ENCODE assay signal across 14 cellular contexts in genomic region chr1:114368560-114369255, GRCh38.
"Had no signal": no experiment of that assay in that cellular context is flagged by ENCODE, and none has a peak within 500 bp of the region (broad histone marks: within the 10 kb centered on the region; RNA-seq: fewer than 3 reads in every experiment).

No MANE protein-coding gene starts in this region.

- H3K4me3 Mint-ChIP-seq: activated T-cell treated with anti-CD3 and anti-CD28 coated beads, Interleukin-2, amount 50 U/mL, for 24 hours; stimulated activated naive CD8-positive, alpha-beta T cell treated with anti-CD3 and anti-CD28 coated beads, Interleukin-15, Interleukin-2, amounts not matched to agents 100 ng/mL and 50 ng/mL, for 24 hours; T-helper 2 cell treated with Interferon-gamma antibody and Interleukin-4, amounts not matched to agents 5 μg/mL and 100 μg/mL, for 36 hours had no signal

- DNase-seq: activated CD4-positive, alpha-beta T cell treated with anti-CD3 and anti-CD28 coated beads, Interleukin-2, amount 50 U/mL, for 1 hour; activated T-cell treated with anti-CD3 and anti-CD28 coated beads, Interleukin-2, amount 50 U/mL, for 24 hours; caudate nucleus; colonic mucosa; effector CD8-positive, alpha-beta T cell; left cardiac atrium; naive thymus-derived CD4-positive, alpha-beta T cell; occipital lobe; stimulated activated CD4-positive, alpha-beta T cell treated with anti-CD3 and anti-CD28 coated beads, Interleukin-2, amount 100 ng/mL, for 48 hours; testis had no signal

- H3K27me3 Mint-ChIP-seq: activated T-cell treated with anti-CD3 and anti-CD28 coated beads, Interleukin-2, amount 50 U/mL, for 24 hours had no signal

- H3K9me3 ChIP-seq: colonic mucosa, testis had no signal

- H3K27ac Mint-ChIP-seq: activated T-cell treated with anti-CD3 and anti-CD28 coated beads, Interleukin-2, amount 50 U/mL, for 24 hours; stimulated activated naive CD8-positive, alpha-beta T cell treated with anti-CD3 and anti-CD28 coated beads, Interleukin-15, Interleukin-2, amounts not matched to agents 100 ng/mL and 50 ng/mL, for 24 hours; T-helper 2 cell treated with Interferon-gamma antibody and Interleukin-4, amounts not matched to agents 5 μg/mL and 100 μg/mL, for 36 hours had no signal

- ATAC-seq: left cardiac atrium; naive thymus-derived CD4-positive, alpha-beta T cell had no signal

- H3K27ac ChIP-seq: colonic mucosa, epithelial cell of prostate, testis had no signal

- H3K27me3 ChIP-seq: colonic mucosa, testis had no signal

- H3K36me3 ChIP-seq: colonic mucosa had no signal

- H3K4me1 ChIP-seq: colonic mucosa, testis had no signal

- H3K4me3 ChIP-seq: colonic mucosa, lung, testis had no signal
